8 cellular contexts compared by ENCODE assay signal in the genomic region with DNA sequence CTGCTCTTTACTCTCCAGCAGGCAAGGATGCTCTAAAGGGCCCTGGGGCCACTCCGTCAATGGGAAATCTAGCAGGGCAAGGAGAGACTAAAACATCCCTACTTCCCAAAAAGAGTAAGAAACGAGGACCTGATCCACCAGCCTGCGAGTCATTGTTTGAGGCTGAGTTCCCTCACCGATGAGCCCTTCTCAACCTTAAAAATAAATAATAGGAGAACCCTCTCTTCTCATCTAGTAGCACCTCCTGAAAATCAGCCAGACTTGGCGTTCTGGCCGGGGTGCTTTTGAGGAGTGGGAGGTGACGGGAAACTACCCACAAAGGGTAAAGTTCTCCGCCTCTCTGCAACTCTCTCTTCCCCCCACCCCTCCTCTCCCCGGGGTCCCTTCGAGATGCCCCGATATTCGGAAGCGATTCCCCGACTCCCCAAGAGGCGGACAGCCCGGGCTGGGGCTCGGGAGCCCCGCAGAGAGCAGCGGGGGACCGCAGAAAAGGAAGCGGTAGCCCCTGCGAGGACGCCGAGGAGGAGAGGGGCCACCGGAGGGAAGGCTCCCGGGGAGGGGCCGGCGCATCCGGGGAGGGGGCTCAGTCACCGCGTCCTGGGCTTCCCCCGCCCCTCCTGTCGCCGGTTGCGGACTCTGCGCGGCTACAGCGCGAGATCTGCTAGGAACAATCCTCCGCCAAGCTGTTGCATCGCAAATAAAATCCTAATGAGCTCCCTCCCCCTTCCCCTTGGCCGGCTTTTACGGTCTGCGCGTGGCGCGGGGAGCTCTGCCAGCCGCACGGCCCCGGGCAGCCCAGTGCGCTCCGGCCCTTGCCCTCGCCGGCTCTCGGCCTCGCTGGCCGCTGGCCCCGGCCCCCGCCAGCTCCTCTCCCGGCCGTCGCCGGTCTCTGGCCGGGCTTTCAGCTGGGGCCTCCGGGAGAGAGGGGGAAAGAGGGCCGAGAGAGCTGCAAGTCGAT. TPM values are rescaled to one million over a fixed set of nuclear protein-coding genes. Genes with fewer than 3 reads are reported as not detected.
DNase-seq lines count a peak whose midpoint lies in the region; ATAC-seq lines count a peak whose summit lies in the region.

No MANE protein-coding gene starts in this region.

- peaks cover 85% of the 10 kb centered on the region for H3K27me3 Mint-ChIP-seq in activated CD8-positive, alpha-beta memory T cell treated with anti-CD3 and anti-CD28 coated beads, Interleukin-2, amount 10 ng/mL, durations not matched to agents 7 days and 5 days
- peaks cover 92% of the 10 kb centered on the region for H3K27me3 Mint-ChIP-seq in T-helper 2 cell treated with Interferon-gamma antibody and Interleukin-4, amounts not matched to agents 5 μg/mL and 100 μg/mL, for 36 hours (ENCODE audit: low read depth)

- H3K27me3 ChIP-seq in skeletal muscle tissue (ENCODE audit: control insufficient read depth in 3 of 3, insufficient read depth in 3 of 3, low read length in 3 of 3), result peaks cover 95 to 97% (median 96%) of the 10 kb centered on the region in 3 donors

- H3K27ac Mint-ChIP-seq in activated CD8-positive, alpha-beta memory T cell treated with anti-CD3 and anti-CD28 coated beads, Interleukin-2, amount 10 ng/mL, durations not matched to agents 7 days and 5 days, result no peak overlapping the region
- no peak overlapping the region for H3K27ac Mint-ChIP-seq in T-helper 2 cell treated with Interferon-gamma antibody and Interleukin-4, amounts not matched to agents 5 μg/mL and 100 μg/mL, for 36 hours

- peaks cover 19% of the 10 kb centered on the region for H3K4me1 Mint-ChIP-seq in activated CD8-positive, alpha-beta memory T cell treated with anti-CD3 and anti-CD28 coated beads, Interleukin-2, amount 10 ng/mL, durations not matched to agents 7 days and 5 days
- H3K4me1 Mint-ChIP-seq in T-helper 2 cell treated with Interferon-gamma antibody and Interleukin-4, amounts not matched to agents 5 μg/mL and 100 μg/mL, for 36 hours (ENCODE audit: low read depth), result peaks cover 10% of the 10 kb centered on the region

- CTCF ChIA-PET in activated CD8-positive, alpha-beta memory T cell treated with anti-CD3 and anti-CD28 coated beads, Interleukin-2, amount 10 ng/mL, durations not matched to agents 7 days and 5 days (lab: Charles Lee), result interaction anchor here (0.6 to 11.2 kb wide), 15 partner anchors 9 to 653 kb away, joined by 3 to 190 read pairs (median 4); partner anchors contain the start of genes CDK5RAP3, HOXB5 and PRAC2

- in situ Hi-C loops in KBM-7 (cut with MboI; ENCODE audit: low pct_unique_long_range_greater_than_20kb, low sequenced_read_pairs), result no loop called here

- H3K36me3 ChIP-seq in skeletal muscle tissue (ENCODE audit: control insufficient read depth in 3 of 3, insufficient read depth in 3 of 3, low read length in 3 of 3), result no peaks in the 10 kb centered on the region

- H3K27ac ChIP-seq in skeletal muscle tissue (ENCODE audit: low read depth, low read length), result no peak overlapping the region

- no peaks in the 10 kb centered on the region for H3K9me3 Mint-ChIP-seq in activated CD8-positive, alpha-beta memory T cell treated with anti-CD3 and anti-CD28 coated beads, Interleukin-2, amount 10 ng/mL, durations not matched to agents 7 days and 5 days (ENCODE audit: low read depth)
- H3K9me3 Mint-ChIP-seq in T-helper 2 cell treated with Interferon-gamma antibody and Interleukin-4, amounts not matched to agents 5 μg/mL and 100 μg/mL, for 36 hours, result no peaks in the 10 kb centered on the region

- peak overlapping the region; percentile 35 to 57 (median 43) for H3K4me3 ChIP-seq in skeletal muscle tissue (ENCODE audit: low read length in 3 of 3)

- H3K4me1 ChIP-seq in skeletal muscle tissue (ENCODE audit: control insufficient read depth in 3 of 3, insufficient read depth in 3 of 3, low read length in 3 of 3), result peaks cover 12 to 15% (median 13%) of the 10 kb centered on the region in 3 donors

- H3K9me3 ChIP-seq in skeletal muscle tissue (ENCODE audit: control insufficient read depth in 3 of 3, low read length in 3 of 3), result no peaks in the 10 kb centered on the region

- intact Hi-C loops in left cardiac atrium (cut with DNase I), result no loop called here

- H3K36me3 Mint-ChIP-seq in activated CD8-positive, alpha-beta memory T cell treated with anti-CD3 and anti-CD28 coated beads, Interleukin-2, amount 10 ng/mL, durations not matched to agents 7 days and 5 days, result peaks cover 2% of the 10 kb centered on the region
- H3K36me3 Mint-ChIP-seq in T-helper 2 cell treated with Interferon-gamma antibody and Interleukin-4, amounts not matched to agents 5 μg/mL and 100 μg/mL, for 36 hours (ENCODE audit: low read depth), result no peaks in the 10 kb centered on the region

- peak; percentile 58 for DNase-seq in activated CD8-positive, alpha-beta memory T cell treated with anti-CD3 and anti-CD28 coated beads, Interleukin-2, amount 10 ng/mL, durations not matched to agents 7 days and 5 days
- DNase-seq in activated CD8-positive, alpha-beta memory T cell treated with anti-CD3 and anti-CD28 coated beads, Interleukin-2, amount 50 U/mL, for 48 hours, result no peak
- no peak for DNase-seq in T-helper 2 cell treated with Interferon-gamma antibody and Interleukin-4, amounts not matched to agents 5 μg/mL and 100 μg/mL, for 36 hours (ENCODE audit: low spot score)
- DNase-seq in left cardiac atrium (no peak), NCI-H446 (lab: John Stamatoyannopoulos, UW) (no peak), kidney glomerular epithelial cell (lab: John Stamatoyannopoulos, UW) (no peak), KBM-7 (no peak)

- peak overlapping the region in 2 of 3 donors; percentile 40 to 42 for H3K9ac ChIP-seq in skeletal muscle tissue (ENCODE audit: low read depth in 1 of 3, low read length in 3 of 3)

- ATAC-seq in activated CD8-positive, alpha-beta memory T cell treated with anti-CD3 and anti-CD28 coated beads, Interleukin-2, amount 10 ng/mL, durations not matched to agents 7 days and 5 days, result peak; percentile 23
- peak; percentile 48 for ATAC-seq in left cardiac atrium

- peak overlapping the region; percentile 75 for H3K4me3 Mint-ChIP-seq in activated CD8-positive, alpha-beta memory T cell treated with anti-CD3 and anti-CD28 coated beads, Interleukin-2, amount 10 ng/mL, durations not matched to agents 7 days and 5 days
- H3K4me3 Mint-ChIP-seq in T-helper 2 cell treated with Interferon-gamma antibody and Interleukin-4, amounts not matched to agents 5 μg/mL and 100 μg/mL, for 36 hours, result peak overlapping the region; percentile 85

RNA-seq across cellular contexts. Expression of gene HOXB9, which starts 1.3 kb away (rescaled TPM):
- total RNA-seq in activated CD8-positive, alpha-beta memory T cell treated with anti-CD3 and anti-CD28 coated beads, Interleukin-2, amount 10 ng/mL, durations not matched to agents 7 days and 5 days, result 10 to 100 TPM in 1 of 2 experiments, 1 to 10 TPM in 1; 8.4 to 19.6 TPM
- total RNA-seq in left cardiac atrium, result not detected
- not detected for total RNA-seq in skeletal muscle tissue

RNA-seq across cellular contexts. Expression of gene HOXB8, which starts 9.7 kb away (rescaled TPM):
- total RNA-seq in activated CD8-positive, alpha-beta memory T cell treated with anti-CD3 and anti-CD28 coated beads, Interleukin-2, amount 10 ng/mL, durations not matched to agents 7 days and 5 days, result 1 to 10 TPM in 1 of 2 experiments, under 1 TPM in 1; 0.38 to 1.4 TPM
- total RNA-seq in left cardiac atrium (under 1 TPM in 1 of 2 donors, not detected in 1; 0.32 TPM), skeletal muscle tissue (not detected)

RNA-seq across cellular contexts. Expression of gene HOXB7, which starts 14.0 kb away (rescaled TPM):
- 1 to 10 TPM; 1.7 TPM for total RNA-seq in activated CD8-positive, alpha-beta memory T cell treated with anti-CD3 and anti-CD28 coated beads, Interleukin-2, amount 10 ng/mL, durations not matched to agents 7 days and 5 days
- total RNA-seq in left cardiac atrium (1 to 10 TPM in 1 of 2 donors, under 1 TPM in 1; 0.44 to 1.1 TPM), skeletal muscle tissue (1.0 TPM)

RNA-seq across cellular contexts. Expression of gene HOXB6, which starts 20.0 kb away (rescaled TPM):
- 1 to 10 TPM in 1 of 2 experiments, under 1 TPM in 1; 0.58 to 1.1 TPM for total RNA-seq in activated CD8-positive, alpha-beta memory T cell treated with anti-CD3 and anti-CD28 coated beads, Interleukin-2, amount 10 ng/mL, durations not matched to agents 7 days and 5 days
- total RNA-seq in left cardiac atrium, result 1 to 10 TPM in 1 of 2 donors, under 1 TPM in 1; 0.63 to 2.2 TPM
- not detected for total RNA-seq in skeletal muscle tissue

RNA-seq across cellular contexts. Expression of gene HOXB5, which starts 31.2 kb away (rescaled TPM):
- under 1 TPM in 1 of 2 experiments, not detected in 1; 0.16 TPM for total RNA-seq in activated CD8-positive, alpha-beta memory T cell treated with anti-CD3 and anti-CD28 coated beads, Interleukin-2, amount 10 ng/mL, durations not matched to agents 7 days and 5 days
- total RNA-seq in left cardiac atrium (under 1 TPM in 1 of 2 donors, not detected in 1; 0.41 TPM), skeletal muscle tissue (not detected)
